In the genomic region with DNA sequence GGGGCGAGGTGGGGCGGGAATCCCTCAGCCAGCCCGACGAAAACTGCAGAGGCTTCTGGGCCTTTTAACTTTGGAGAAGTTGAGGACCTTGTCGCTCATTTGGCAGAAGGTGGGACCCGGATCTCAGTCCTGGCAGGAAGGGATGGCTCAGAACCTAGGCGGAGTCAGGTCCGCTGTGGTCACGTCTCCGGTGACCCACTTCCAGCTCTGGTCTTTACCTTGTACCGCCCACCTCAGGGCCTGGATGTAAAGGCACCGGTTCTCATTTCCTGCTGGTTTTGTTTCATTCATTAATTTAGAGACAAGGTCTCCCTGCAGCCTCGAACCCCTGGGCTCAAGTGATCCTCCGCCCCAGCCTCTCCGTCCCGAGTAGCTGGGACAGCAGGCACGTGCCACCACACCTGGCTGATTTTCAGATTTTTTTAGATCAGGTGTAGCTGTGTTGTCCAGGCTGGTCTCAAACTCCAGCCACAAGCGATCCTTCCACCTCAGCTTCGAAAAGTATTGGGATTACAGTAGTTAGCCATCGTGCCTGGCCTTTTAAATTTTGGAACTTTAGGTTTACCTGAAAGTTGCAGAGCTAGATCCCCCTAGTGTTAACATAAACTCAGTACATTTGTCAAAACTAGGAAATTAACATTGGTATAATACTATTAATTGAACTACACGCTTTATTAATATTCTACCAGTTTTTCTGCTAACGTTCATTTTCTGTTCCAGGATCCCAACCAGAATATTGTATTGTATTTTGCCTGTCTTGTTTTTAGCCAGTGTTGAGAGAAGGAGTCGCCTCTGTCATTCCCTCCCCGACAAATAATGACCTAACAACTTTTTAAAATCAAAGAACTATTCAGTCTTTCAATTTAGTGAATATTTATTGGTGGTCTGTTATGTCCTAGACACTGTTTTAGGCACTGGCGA, we compare ENCODE assay signal across 1 cellular context.
TF ChIP-seq lines count a peak whose summit lies in the region.

No MANE protein-coding gene starts in this region.

TF ChIP-seq in GM12878, 131 proteins besides CTCF, POLR2A, EP300 and RAD21 (continued from another document):
- TF ChIP-seq, protein P1, sequence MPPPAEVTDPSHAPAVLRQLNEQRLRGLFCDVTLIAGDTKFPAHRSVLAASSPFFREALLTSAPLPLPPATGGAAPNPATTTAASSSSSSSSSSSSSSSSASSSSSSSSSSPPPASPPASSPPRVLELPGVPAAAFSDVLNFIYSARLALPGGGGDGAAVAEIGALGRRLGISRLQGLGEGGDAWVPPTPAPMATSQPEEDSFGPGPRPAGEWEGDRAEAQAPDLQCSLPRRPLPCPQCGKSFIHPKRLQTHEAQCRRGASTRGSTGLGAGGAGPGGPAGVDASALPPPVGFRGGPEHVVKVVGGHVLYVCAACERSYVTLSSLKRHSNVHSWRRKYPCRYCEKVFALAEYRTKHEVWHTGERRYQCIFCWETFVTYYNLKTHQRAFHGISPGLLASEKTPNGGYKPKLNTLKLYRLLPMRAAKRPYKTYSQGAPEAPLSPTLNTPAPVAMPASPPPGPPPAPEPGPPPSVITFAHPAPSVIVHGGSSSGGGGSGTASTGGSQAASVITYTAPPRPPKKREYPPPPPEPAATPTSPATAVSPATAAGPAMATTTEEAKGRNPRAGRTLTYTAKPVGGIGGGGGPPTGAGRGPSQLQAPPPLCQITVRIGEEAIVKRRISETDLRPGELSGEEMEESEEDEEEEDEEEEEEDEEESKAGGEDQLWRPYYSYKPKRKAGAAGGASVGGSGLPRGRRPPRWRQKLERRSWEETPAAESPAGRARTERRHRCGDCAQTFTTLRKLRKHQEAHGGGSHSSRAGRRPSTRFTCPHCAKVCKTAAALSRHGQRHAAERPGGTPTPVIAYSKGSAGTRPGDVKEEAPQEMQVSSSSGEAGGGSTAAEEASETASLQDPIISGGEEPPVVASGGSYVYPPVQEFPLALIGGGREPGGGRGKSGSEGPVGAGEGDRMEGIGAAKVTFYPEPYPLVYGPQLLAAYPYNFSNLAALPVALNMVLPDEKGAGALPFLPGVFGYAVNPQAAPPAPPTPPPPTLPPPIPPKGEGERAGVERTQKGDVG (CRISPR knock-in tag; IDR thresholded peaks at IDR 0.05): no peak
- no peak for TF ChIP-seq NR2F1 (conservative IDR thresholded peaks at IDR 0.05)
- no peak for TF ChIP-seq MYC (IDR thresholded peaks at IDR 0.05; ENCODE audit: insufficient read depth, insufficient read length, insufficient replicate concordance, low read length, severe bottlenecking)
- peak; percentile 71; the same call in 1 of the 2 replicates for TF ChIP-seq SMC3 (IDR thresholded peaks at IDR 0.05; ENCODE audit: borderline replicate concordance, low read length)
- TF ChIP-seq LARP7 (IDR thresholded peaks at IDR 0.05): no peak
- TF ChIP-seq POU2F2 (IDR thresholded peaks at IDR 0.05; ENCODE audit: borderline replicate concordance, low read depth, low read length): no peak
- TF ChIP-seq, protein P2, sequence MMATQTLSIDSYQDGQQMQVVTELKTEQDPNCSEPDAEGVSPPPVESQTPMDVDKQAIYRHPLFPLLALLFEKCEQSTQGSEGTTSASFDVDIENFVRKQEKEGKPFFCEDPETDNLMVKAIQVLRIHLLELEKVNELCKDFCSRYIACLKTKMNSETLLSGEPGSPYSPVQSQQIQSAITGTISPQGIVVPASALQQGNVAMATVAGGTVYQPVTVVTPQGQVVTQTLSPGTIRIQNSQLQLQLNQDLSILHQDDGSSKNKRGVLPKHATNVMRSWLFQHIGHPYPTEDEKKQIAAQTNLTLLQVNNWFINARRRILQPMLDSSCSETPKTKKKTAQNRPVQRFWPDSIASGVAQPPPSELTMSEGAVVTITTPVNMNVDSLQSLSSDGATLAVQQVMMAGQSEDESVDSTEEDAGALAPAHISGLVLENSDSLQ (IDR thresholded peaks at IDR 0.05): no peak
- no peak for TF ChIP-seq NRF1 (conservative IDR thresholded peaks at IDR 0.05; ENCODE audit: low read depth, low read length)
- no peak for TF ChIP-seq EGR1 (IDR thresholded peaks at IDR 0.05; ENCODE audit: borderline replicate concordance in 1 of 2, low read depth in 2 of 2, low read length in 2 of 2)
- TF ChIP-seq CBX3 (IDR thresholded peaks at IDR 0.05; ENCODE audit: borderline replicate concordance, low read depth): no peak
- TF ChIP-seq IKZF2 (IDR thresholded peaks at IDR 0.05): peak; percentile 10 to 29; a peak in 2 of 4 replicates
- no peak for TF ChIP-seq ETV6 (conservative IDR thresholded peaks at IDR 0.05 in 1 of 2, IDR thresholded peaks at IDR 0.05 in 1 of 2; ENCODE audit: borderline replicate concordance in 1 of 2, low read depth in 1 of 2)
- TF ChIP-seq CREM (IDR thresholded peaks at IDR 0.05; ENCODE audit: low read depth): no peak
- TF ChIP-seq FOXM1 (IDR thresholded peaks at IDR 0.05; ENCODE audit: low read depth, low read length): peak; percentile 39; the same call in 1 of the 2 replicates
- TF ChIP-seq MEF2A (IDR thresholded peaks at IDR 0.05; ENCODE audit: insufficient read depth, low read depth, low read length): no peak
- TF ChIP-seq, protein P3, sequence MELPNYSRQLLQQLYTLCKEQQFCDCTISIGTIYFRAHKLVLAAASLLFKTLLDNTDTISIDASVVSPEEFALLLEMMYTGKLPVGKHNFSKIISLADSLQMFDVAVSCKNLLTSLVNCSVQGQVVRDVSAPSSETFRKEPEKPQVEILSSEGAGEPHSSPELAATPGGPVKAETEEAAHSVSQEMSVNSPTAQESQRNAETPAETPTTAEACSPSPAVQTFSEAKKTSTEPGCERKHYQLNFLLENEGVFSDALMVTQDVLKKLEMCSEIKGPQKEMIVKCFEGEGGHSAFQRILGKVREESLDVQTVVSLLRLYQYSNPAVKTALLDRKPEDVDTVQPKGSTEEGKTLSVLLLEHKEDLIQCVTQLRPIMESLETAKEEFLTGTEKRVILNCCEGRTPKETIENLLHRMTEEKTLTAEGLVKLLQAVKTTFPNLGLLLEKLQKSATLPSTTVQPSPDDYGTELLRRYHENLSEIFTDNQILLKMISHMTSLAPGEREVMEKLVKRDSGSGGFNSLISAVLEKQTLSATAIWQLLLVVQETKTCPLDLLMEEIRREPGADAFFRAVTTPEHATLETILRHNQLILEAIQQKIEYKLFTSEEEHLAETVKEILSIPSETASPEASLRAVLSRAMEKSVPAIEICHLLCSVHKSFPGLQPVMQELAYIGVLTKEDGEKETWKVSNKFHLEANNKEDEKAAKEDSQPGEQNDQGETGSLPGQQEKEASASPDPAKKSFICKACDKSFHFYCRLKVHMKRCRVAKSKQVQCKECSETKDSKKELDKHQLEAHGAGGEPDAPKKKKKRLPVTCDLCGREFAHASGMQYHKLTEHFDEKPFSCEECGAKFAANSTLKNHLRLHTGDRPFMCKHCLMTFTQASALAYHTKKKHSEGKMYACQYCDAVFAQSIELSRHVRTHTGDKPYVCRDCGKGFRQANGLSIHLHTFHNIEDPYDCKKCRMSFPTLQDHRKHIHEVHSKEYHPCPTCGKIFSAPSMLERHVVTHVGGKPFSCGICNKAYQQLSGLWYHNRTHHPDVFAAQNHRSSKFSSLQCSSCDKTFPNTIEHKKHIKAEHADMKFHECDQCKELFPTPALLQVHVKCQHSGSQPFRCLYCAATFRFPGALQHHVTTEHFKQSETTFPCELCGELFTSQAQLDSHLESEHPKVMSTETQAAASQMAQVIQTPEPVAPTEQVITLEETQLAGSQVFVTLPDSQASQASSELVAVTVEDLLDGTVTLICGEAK (IDR thresholded peaks at IDR 0.05; ENCODE audit: borderline replicate concordance): no peak
- TF ChIP-seq FOS (IDR thresholded peaks at IDR 0.05; ENCODE audit: borderline replicate concordance, extremely low read depth, insufficient read length): no peak
- 0 out of 2 replicates have a peak, but pooled peaks have one; percentile 10 for TF ChIP-seq IRF4 (IDR thresholded peaks at IDR 0.05; ENCODE audit: low read depth, low read length)
- TF ChIP-seq, protein P4, sequence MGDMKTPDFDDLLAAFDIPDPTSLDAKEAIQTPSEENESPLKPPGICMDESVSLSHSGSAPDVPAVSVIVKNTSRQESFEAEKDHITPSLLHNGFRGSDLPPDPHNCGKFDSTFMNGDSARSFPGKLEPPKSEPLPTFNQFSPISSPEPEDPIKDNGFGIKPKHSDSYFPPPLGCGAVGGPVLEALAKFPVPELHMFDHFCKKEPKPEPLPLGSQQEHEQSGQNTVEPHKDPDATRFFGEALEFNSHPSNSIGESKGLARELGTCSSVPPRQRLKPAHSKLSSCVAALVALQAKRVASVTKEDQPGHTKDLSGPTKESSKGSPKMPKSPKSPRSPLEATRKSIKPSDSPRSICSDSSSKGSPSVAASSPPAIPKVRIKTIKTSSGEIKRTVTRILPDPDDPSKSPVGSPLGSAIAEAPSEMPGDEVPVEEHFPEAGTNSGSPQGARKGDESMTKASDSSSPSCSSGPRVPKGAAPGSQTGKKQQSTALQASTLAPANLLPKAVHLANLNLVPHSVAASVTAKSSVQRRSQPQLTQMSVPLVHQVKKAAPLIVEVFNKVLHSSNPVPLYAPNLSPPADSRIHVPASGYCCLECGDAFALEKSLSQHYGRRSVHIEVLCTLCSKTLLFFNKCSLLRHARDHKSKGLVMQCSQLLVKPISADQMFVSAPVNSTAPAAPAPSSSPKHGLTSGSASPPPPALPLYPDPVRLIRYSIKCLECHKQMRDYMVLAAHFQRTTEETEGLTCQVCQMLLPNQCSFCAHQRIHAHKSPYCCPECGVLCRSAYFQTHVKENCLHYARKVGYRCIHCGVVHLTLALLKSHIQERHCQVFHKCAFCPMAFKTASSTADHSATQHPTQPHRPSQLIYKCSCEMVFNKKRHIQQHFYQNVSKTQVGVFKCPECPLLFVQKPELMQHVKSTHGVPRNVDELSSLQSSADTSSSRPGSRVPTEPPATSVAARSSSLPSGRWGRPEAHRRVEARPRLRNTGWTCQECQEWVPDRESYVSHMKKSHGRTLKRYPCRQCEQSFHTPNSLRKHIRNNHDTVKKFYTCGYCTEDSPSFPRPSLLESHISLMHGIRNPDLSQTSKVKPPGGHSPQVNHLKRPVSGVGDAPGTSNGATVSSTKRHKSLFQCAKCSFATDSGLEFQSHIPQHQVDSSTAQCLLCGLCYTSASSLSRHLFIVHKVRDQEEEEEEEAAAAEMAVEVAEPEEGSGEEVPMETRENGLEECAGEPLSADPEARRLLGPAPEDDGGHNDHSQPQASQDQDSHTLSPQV (IDR thresholded peaks at IDR 0.05): no peak
- TF ChIP-seq, protein P5, sequence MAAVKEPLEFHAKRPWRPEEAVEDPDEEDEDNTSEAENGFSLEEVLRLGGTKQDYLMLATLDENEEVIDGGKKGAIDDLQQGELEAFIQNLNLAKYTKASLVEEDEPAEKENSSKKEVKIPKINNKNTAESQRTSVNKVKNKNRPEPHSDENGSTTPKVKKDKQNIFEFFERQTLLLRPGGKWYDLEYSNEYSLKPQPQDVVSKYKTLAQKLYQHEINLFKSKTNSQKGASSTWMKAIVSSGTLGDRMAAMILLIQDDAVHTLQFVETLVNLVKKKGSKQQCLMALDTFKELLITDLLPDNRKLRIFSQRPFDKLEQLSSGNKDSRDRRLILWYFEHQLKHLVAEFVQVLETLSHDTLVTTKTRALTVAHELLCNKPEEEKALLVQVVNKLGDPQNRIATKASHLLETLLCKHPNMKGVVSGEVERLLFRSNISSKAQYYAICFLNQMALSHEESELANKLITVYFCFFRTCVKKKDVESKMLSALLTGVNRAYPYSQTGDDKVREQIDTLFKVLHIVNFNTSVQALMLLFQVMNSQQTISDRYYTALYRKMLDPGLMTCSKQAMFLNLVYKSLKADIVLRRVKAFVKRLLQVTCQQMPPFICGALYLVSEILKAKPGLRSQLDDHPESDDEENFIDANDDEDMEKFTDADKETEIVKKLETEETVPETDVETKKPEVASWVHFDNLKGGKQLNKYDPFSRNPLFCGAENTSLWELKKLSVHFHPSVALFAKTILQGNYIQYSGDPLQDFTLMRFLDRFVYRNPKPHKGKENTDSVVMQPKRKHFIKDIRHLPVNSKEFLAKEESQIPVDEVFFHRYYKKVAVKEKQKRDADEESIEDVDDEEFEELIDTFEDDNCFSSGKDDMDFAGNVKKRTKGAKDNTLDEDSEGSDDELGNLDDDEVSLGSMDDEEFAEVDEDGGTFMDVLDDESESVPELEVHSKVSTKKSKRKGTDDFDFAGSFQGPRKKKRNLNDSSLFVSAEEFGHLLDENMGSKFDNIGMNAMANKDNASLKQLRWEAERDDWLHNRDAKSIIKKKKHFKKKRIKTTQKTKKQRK (IDR thresholded peaks at IDR 0.05; ENCODE audit: low read depth, low read length): no peak
